In genomic region chr7:90580051-90580450, GRCh38 we compare ENCODE assay signal across 26 cellular contexts. TPM values are rescaled to one million over a fixed set of nuclear protein-coding genes. Genes with fewer than 3 reads are reported as not detected.
A peak's percentile ranks its signal among the peaks of the same experiment; 100 is the strongest.
DNase-seq lines count a peak whose midpoint lies in the region; ATAC-seq, FAIRE-seq and TF ChIP-seq lines count a peak whose summit lies in the region.
"Had no signal": no experiment of that assay in that cellular context is flagged by ENCODE, and none has a peak within 500 bp of the region (broad histone marks: within the 10 kb centered on the region; RNA-seq: fewer than 3 reads in every experiment).

No MANE protein-coding gene starts in this region.

- H3K4me3 ChIP-seq in GM23248 = no peak overlapping the region
- no peak overlapping the region for H3K4me3 ChIP-seq in astrocyte (ENCODE audit: insufficient read depth, low read depth, low read length)
- no peak overlapping the region for H3K4me3 ChIP-seq in endodermal cell (ENCODE audit: low read length)
- H3K4me3 ChIP-seq: BLaER1 treated with 17β-estradiol and CSF1 and Interleukin-3, amounts not matched to agents 10 nM and 100 nM; left ventricle myocardium inferior; ovary; SJCRH30; transverse colon had no signal

- H3K79me2 ChIP-seq in GM23248 (ENCODE audit: insufficient read depth) (no peaks in the 10 kb centered on the region), astrocyte (ENCODE audit: insufficient read depth, low read length) (no peaks in the 10 kb centered on the region)

- whole genome bisulfite sequencing in GM23248 (ENCODE audit: low coverage in 1 of 2, low lambda C conversion rate in 2 of 2, missing lambda C conversion rate in 2 of 2), 2 experiments = 89 to 91% methylated on average over 3 of the region's 3 CpGs
- WGBS in endodermal cell (ENCODE audit: insufficient coverage in 1 of 2, insufficient read length in 1 of 2), 2 experiments = 89 to 100% methylated on average over 2 to 3 of the region's 3 CpGs

- H3K27me3 Mint-ChIP-seq in astrocyte (ENCODE audit: low read depth, unreplicated experiment) (no peaks in the 10 kb centered on the region), endodermal cell (ENCODE audit: insufficient read depth) (no peaks in the 10 kb centered on the region)
- H3K27me3 Mint-ChIP-seq in stimulated activated memory B cell treated with anti-CD40 and anti-IgM and Interleukin-4, amounts not matched to agents 10 μg/mL and 1 μg/mL and 100 μg/mL, for 72 hours = no peaks in the 10 kb centered on the region
- H3K27me3 Mint-ChIP-seq: activated B cell treated with CpG ODN at 0.5 μM for 24 hours; activated naive CD4-positive, alpha-beta T cell treated with anti-CD3 and anti-CD28 coated beads, Interleukin-2, amount 50 U/mL, for 24 hours had no signal

- H2AFZ ChIP-seq in GM23248 = no peak overlapping the region
- H2AFZ ChIP-seq in astrocyte (ENCODE audit: low read depth, low read length) = no peak overlapping the region

- H3K4me1 Mint-ChIP-seq in astrocyte (ENCODE audit: low read depth, unreplicated experiment) (peaks cover 10% of the 10 kb centered on the region), endodermal cell (no peaks in the 10 kb centered on the region)
- H3K4me1 Mint-ChIP-seq in stimulated activated memory B cell treated with anti-CD40 and anti-IgM and Interleukin-4, amounts not matched to agents 10 μg/mL and 1 μg/mL and 100 μg/mL, for 72 hours = peaks cover 9% of the 10 kb centered on the region
- H3K4me1 Mint-ChIP-seq: activated naive CD4-positive, alpha-beta T cell treated with anti-CD3 and anti-CD28 coated beads, Interleukin-2, amount 50 U/mL, for 24 hours; natural killer cell had no signal

- H3K36me3 Mint-ChIP-seq in astrocyte (ENCODE audit: low read depth, unreplicated experiment) (no peaks in the 10 kb centered on the region), endodermal cell (ENCODE audit: low read depth) (no peaks in the 10 kb centered on the region)
- no peaks in the 10 kb centered on the region for H3K36me3 Mint-ChIP-seq in stimulated activated memory B cell treated with anti-CD40 and anti-IgM and Interleukin-4, amounts not matched to agents 10 μg/mL and 1 μg/mL and 100 μg/mL, for 72 hours
- H3K36me3 Mint-ChIP-seq: activated naive CD4-positive, alpha-beta T cell treated with anti-CD3 and anti-CD28 coated beads, Interleukin-2, amount 50 U/mL, for 24 hours; natural killer cell had no signal

- in situ Hi-C loops in GM23248 (cut with MboI) = no loop called here

- no peaks in the 10 kb centered on the region for H4K20me1 ChIP-seq in GM23248 (ENCODE audit: insufficient read depth)
- H4K20me1 ChIP-seq in astrocyte (ENCODE audit: insufficient read depth, low read length) = no peaks in the 10 kb centered on the region
- H4K20me1 ChIP-seq: BLaER1 treated with 17β-estradiol and CSF1 and Interleukin-3, amounts not matched to agents 10 nM and 100 nM had no signal

- H3K9me3 ChIP-seq in GM23248 (ENCODE audit: low read depth) = no peaks in the 10 kb centered on the region
- H3K9me3 ChIP-seq in astrocyte (ENCODE audit: insufficient read depth, low read depth, low read length) = no peaks in the 10 kb centered on the region
- no peaks in the 10 kb centered on the region for H3K9me3 ChIP-seq in endodermal cell (ENCODE audit: control insufficient read depth, low read length)
- H3K9me3 ChIP-seq: left ventricle myocardium inferior, ovary, SJCRH30, transverse colon had no signal

- H3K27ac Mint-ChIP-seq in astrocyte (ENCODE audit: unreplicated experiment) = peak overlapping the region; percentile 92
- peak overlapping the region; percentile 41 for H3K27ac Mint-ChIP-seq in stimulated activated memory B cell treated with anti-CD40 and anti-IgM and Interleukin-4, amounts not matched to agents 10 μg/mL and 1 μg/mL and 100 μg/mL, for 72 hours
- no peak overlapping the region for H3K27ac Mint-ChIP-seq in endodermal cell
- H3K27ac Mint-ChIP-seq: activated B cell treated with CpG ODN at 0.5 μM for 24 hours; activated naive CD4-positive, alpha-beta T cell treated with anti-CD3 and anti-CD28 coated beads, Interleukin-2, amount 50 U/mL, for 24 hours; activated T-helper 2 cell treated with anti-CD3 and anti-CD28 coated beads, Interferon-gamma antibody, Interleukin-2, Interleukin-4, amounts not matched to agents 10 μg/mL and 5 μg/mL and 100 μg/mL, durations not matched to agents 14 hours and 24 hours and 36 hours; natural killer cell had no signal

- DNase-seq in GM23248 (peak; percentile 30), astrocyte (ENCODE audit: low read depth) (peak; percentile 52), kidney tubule cell (ENCODE audit: low spot score) (peak; percentile 81), endodermal cell (no peak), SIG-M5 treated with dmso at 0.1 percent for 504 hours (lab: John Stamatoyannopoulos, UW; ENCODE audit: unreplicated experiment) (no peak)
- DNase-seq in activated T-cell treated with anti-CD3 and anti-CD28 coated beads, Interleukin-2, amount 50 U/mL, for 48 hours = no peak
- DNase-seq: activated B cell treated with CpG ODN at 0.5 μM for 24 hours; activated CD8-positive, alpha-beta memory T cell treated with anti-CD3 and anti-CD28 coated beads, Interleukin-2, amount 50 U/mL, for 4 hours; anterior cingulate cortex; central memory CD4-positive, alpha-beta T cell; left ventricle myocardium inferior; natural killer cell; NCI-H1048; NCI-H1694; NCI-H510A treated with DMSO at 0.1 percent for 48 hours; ovary; SJCRH30; stimulated activated CD4-positive, alpha-beta T cell treated with anti-CD3 and anti-CD28 coated beads, Interleukin-2, amount 100 ng/mL, for 24 hours; T-helper 1 cell; transverse colon had no signal

- H3K27me3 ChIP-seq in GM23248 (replicated peaks; ENCODE audit: insufficient read depth) (no peaks in the 10 kb centered on the region), astrocyte (ENCODE audit: insufficient read depth, low read length) (no peaks in the 10 kb centered on the region), endodermal cell (ENCODE audit: control insufficient read depth, insufficient read depth, low read length, poor library complexity, severe bottlenecking) (no peaks in the 10 kb centered on the region)
- H3K27me3 ChIP-seq: BLaER1 treated with 17β-estradiol and CSF1 and Interleukin-3, amounts not matched to agents 10 nM and 100 nM; ovary; SJCRH30; transverse colon had no signal

- H3K4me2 ChIP-seq in GM23248 (ENCODE audit: unreplicated experiment) (peak overlapping the region; percentile 36), astrocyte (ENCODE audit: low read length) (peak overlapping the region; percentile 14)

- H3K36me3 ChIP-seq in GM23248 (ENCODE audit: low read depth) (no peaks in the 10 kb centered on the region), astrocyte (ENCODE audit: insufficient read depth, low read length) (no peaks in the 10 kb centered on the region), endodermal cell (ENCODE audit: control insufficient read depth, insufficient read depth, low read length) (no peaks in the 10 kb centered on the region)
- H3K36me3 ChIP-seq: BLaER1 treated with 17β-estradiol and CSF1 and Interleukin-3, amounts not matched to agents 10 nM and 100 nM; left ventricle myocardium inferior; ovary; SJCRH30; transverse colon had no signal

- H3K4me3 Mint-ChIP-seq in astrocyte (ENCODE audit: unreplicated experiment) (no peak overlapping the region), endodermal cell (no peak overlapping the region)
- no peak overlapping the region for H3K4me3 Mint-ChIP-seq in stimulated activated memory B cell treated with anti-CD40 and anti-IgM and Interleukin-4, amounts not matched to agents 10 μg/mL and 1 μg/mL and 100 μg/mL, for 72 hours
- H3K4me3 Mint-ChIP-seq: activated B cell treated with CpG ODN at 0.5 μM for 24 hours; activated naive CD4-positive, alpha-beta T cell treated with anti-CD3 and anti-CD28 coated beads, Interleukin-2, amount 50 U/mL, for 24 hours; natural killer cell had no signal

- peaks cover 2% of the 10 kb centered on the region for H3K9me3 Mint-ChIP-seq in astrocyte (ENCODE audit: unreplicated experiment)
- no peaks in the 10 kb centered on the region for H3K9me3 Mint-ChIP-seq in stimulated activated memory B cell treated with anti-CD40 and anti-IgM and Interleukin-4, amounts not matched to agents 10 μg/mL and 1 μg/mL and 100 μg/mL, for 72 hours
- H3K9me3 Mint-ChIP-seq in endodermal cell = no peaks in the 10 kb centered on the region
- H3K9me3 Mint-ChIP-seq: activated B cell treated with CpG ODN at 0.5 μM for 24 hours; activated naive CD4-positive, alpha-beta T cell treated with anti-CD3 and anti-CD28 coated beads, Interleukin-2, amount 50 U/mL, for 24 hours; activated T-helper 2 cell treated with anti-CD3 and anti-CD28 coated beads, Interferon-gamma antibody, Interleukin-2, Interleukin-4, amounts not matched to agents 10 μg/mL and 5 μg/mL and 100 μg/mL, durations not matched to agents 14 hours and 24 hours and 36 hours had no signal

- H3K4me1 ChIP-seq in GM23248 (ENCODE audit: insufficient read depth) = peaks cover 14% of the 10 kb centered on the region
- peaks cover 16% of the 10 kb centered on the region for H3K4me1 ChIP-seq in astrocyte (ENCODE audit: insufficient read depth, low read length)
- no peaks in the 10 kb centered on the region for H3K4me1 ChIP-seq in endodermal cell (ENCODE audit: control insufficient read depth, insufficient read depth, low read length)
- H3K4me1 ChIP-seq: SJCRH30, transverse colon had no signal

- TF ChIP-seq CTCF in astrocyte (IDR thresholded peaks at IDR 0.05; ENCODE audit: insufficient read depth, low read depth, low read length) (no peak), endodermal cell (conservative IDR thresholded peaks at IDR 0.05) (no peak)

- ATAC-seq in stimulated activated memory B cell treated with anti-CD40 and anti-IgM and Interleukin-4, amounts not matched to agents 10 μg/mL and 1 μg/mL and 100 μg/mL, for 72 hours = no peak

- H3K9me2 ChIP-seq in GM23248 (ENCODE audit: insufficient read depth) = no peaks in the 10 kb centered on the region

- H3F3A ChIP-seq in GM23248 (ENCODE audit: insufficient read depth) = peaks cover 14% of the 10 kb centered on the region; the same call in 1 of the 2 replicates

- H3K9ac ChIP-seq in GM23248 = no peak overlapping the region
- H3K9ac ChIP-seq in astrocyte (ENCODE audit: low read length) = no peak overlapping the region
- H3K9ac ChIP-seq in endodermal cell (ENCODE audit: extremely low read depth, low read length, poor library complexity, severe bottlenecking) = no peak overlapping the region
- H3K9ac ChIP-seq: BLaER1 treated with 17β-estradiol and CSF1 and Interleukin-3, amounts not matched to agents 10 nM and 100 nM had no signal

- H3K27ac ChIP-seq in GM23248 = no peak overlapping the region
- peak overlapping the region; percentile 32 for H3K27ac ChIP-seq in astrocyte (ENCODE audit: low read depth, low read length)
- H3K27ac ChIP-seq in endodermal cell (ENCODE audit: low read depth, low read length) = no peak overlapping the region
- H3K27ac ChIP-seq: HL-60, left ventricle myocardium inferior, ovary, SJCRH30, transverse colon had no signal

- no peak for FAIRE-seq in astrocyte (lab: Jason Lieb, UNC)
- FAIRE-seq: endometrium had no signal

RNA-seq across cellular contexts. Expression of gene CDK14, which starts 16.1 kb away (rescaled TPM):
- 21.2 and 24.9 TPM in 2 replicates for total RNA-seq in GM23248 (2014; rRNA removed; shearing (Covaris generic))
- polyA plus RNA-seq in GM23248 (2016; fragmentation: Nextera tagmentation; extraction: Ambion mirVana) = 18.0 and 19.9 TPM in 2 replicates
- total RNA-seq in astrocyte = 26.7 and 30.2 TPM in 2 replicates
- total RNA-seq in endodermal cell = 10 to 100 TPM in 1 of 2 donors, 1 to 10 TPM in 1; 8.7 to 13.4 TPM
- polyA plus RNA-seq in endodermal cell (2013, experiment 1 of 2) = 27.6 TPM
- 31.1 TPM for polyA plus RNA-seq in endodermal cell (2013, experiment 2 of 2)

Comparison
In these comparisons a context has a peak if more than half of its experiments do, and no peak if none do; other contexts are left out.
1. DNase-seq: peak in GM23248 (single experiment), astrocyte (single experiment) and kidney tubule cell (single experiment); none in endodermal cell (single experiment), activated T-cell treated with anti-CD3 and anti-CD28 coated beads, Interleukin-2, amount 50 U/mL, for 48 hours (0 of 2) and SIG-M5 treated with dmso at 0.1 percent for 504 hours (single experiment).